ENCODE assay signal across 8 cellular contexts in the genomic region with DNA sequence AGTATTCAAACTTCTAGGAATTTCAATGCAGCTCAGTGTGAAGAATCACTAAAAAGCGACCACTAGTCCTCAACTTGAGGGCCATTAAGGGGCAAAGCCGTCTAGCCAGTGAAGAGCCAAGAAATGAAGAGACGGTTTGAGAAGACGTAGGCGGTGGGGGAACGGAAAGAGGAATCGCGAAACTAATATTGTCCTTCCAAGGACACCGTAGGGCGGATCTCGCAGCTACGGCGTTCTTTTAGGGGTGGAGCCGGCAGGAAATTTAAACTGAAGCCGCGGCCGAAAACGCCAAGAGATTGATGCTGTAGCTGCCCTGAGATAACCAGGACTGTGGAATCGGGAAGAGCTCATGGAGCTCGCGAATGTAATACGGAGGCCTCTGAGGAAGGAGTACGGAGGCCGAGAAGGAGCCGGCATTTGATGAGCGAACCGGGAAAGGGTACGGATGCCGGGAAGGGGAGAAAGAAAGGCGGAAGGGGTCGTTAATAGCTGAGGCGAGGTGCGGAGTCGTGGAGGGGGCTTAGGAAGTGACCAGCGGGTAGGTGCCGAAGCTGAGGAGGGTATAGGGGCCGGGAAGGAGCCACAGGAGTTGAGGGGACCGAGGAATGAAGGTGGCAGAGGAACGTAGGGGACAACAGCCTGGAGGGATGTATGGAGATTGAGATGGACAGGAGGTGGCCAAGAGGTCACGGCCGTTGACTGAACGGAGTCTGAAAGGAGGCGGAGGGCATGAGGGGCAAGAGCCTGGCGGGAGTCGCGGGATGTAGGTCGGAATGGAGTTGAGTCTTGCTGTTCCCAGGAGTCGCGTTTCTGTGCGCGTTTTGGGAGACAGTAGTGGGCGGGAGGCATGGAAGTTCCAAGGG. TPM values are rescaled to one million over a fixed set of nuclear protein-coding genes. Genes with fewer than 3 reads are reported as not detected.
DNase-seq lines count a peak whose midpoint lies in the region; ATAC-seq, FAIRE-seq and TF ChIP-seq lines count a peak whose summit lies in the region.

A gene with protein sequence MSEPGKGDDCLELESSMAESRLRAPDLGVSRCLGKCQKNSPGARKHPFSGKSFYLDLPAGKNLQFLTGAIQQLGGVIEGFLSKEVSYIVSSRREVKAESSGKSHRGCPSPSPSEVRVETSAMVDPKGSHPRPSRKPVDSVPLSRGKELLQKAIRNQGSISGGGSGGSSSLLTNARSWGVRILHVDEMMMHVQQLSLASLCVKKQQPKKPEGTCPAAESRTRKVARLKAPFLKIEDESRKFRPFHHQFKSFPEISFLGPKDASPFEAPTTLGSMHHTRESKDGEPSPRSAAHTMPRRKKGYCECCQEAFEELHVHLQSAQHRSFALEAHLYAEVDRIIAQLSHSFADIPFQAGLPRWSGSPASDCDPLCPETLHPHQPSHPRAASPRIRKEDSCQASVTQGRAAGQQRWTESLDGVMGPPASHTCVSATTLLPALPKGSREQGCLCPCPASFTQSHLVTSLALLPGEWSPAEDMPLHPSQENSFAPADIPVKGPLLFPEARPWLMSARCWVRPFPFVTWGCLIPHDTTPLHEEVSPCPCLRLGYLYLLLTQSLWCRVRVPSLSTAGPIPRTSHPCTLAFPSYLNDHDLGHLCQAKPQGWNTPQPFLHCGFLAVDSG (plus strand): TSS at position 265 of the 863 bp plus-strand sequence. CDS start 156 bp downstream, at position 421.

- CTCF ChIA-PET in activated CD8-positive, alpha-beta memory T cell treated with anti-CD3 and anti-CD28 coated beads for 36 hours (lab: Charles Lee): interaction anchor here (0.6 kb wide), 1 partner anchor 186 kb away, joined by 3 read pairs; no protein-coding TSS in a partner anchor

- WGBS in endodermal cell (ENCODE audit: insufficient coverage in 1 of 2, insufficient read length in 1 of 2), 2 experiments: 0% methylated on average over 28 to 52 of the region's 52 CpGs
- WGBS in mesenchymal stem cell: under 1% methylated on average over 52 of the region's 52 CpGs

- peak within 1 kb of the TSS in 1 of 2 experiments; percentile 20 for H3K23ac ChIP-seq in mesenchymal stem cell (ENCODE audit: low read length in 2 of 2)

- peak; percentile 72 for FAIRE-seq in HTR-8/SVneo (lab: Jason Lieb, UNC)

- H3K9me3 ChIP-seq in endodermal cell (ENCODE audit: control insufficient read depth, low read length): no peaks in the 10 kb centered on the region
- H3K9me3 ChIP-seq in mesenchymal stem cell (ENCODE audit: control insufficient read depth, low read length): no peaks in the 10 kb centered on the region

- H3K4me2 ChIP-seq in mesenchymal stem cell (ENCODE audit: low read length, poor library complexity, severe bottlenecking): peak within 1 kb of the TSS; percentile 84

- ATAC-seq in HG02610 (IDR thresholded peaks at IDR 0.05; ENCODE audit: unreplicated experiment): no peak

- peak within 1 kb of the TSS in 1 of 2 experiments; percentile 44 for H3K14ac ChIP-seq in mesenchymal stem cell (ENCODE audit: low read length in 2 of 2)

- H2BK120ac ChIP-seq in mesenchymal stem cell (ENCODE audit: low read depth, low read length): peak within 1 kb of the TSS; percentile 27

- no peak within 1 kb of the TSS for H2BK15ac ChIP-seq in mesenchymal stem cell (ENCODE audit: low read depth, poor library complexity, severe bottlenecking)

- H2BK12ac ChIP-seq in mesenchymal stem cell (ENCODE audit: low read length in 2 of 2): no peak within 1 kb of the TSS

- no peak within 1 kb of the TSS for H3K4me3 Mint-ChIP-seq in endodermal cell

- H3K36me3 ChIP-seq in GM06990 (ENCODE audit: control insufficient read depth, insufficient read depth, low read length): peaks cover under 1% of the 10 kb centered on the region
- peaks cover 8% of the 10 kb centered on the region for H3K36me3 ChIP-seq in endodermal cell (ENCODE audit: control insufficient read depth, insufficient read depth, low read length)
- no peaks in the 10 kb centered on the region for H3K36me3 ChIP-seq in mesenchymal stem cell (ENCODE audit: control insufficient read depth in 1 of 2, insufficient read depth in 2 of 2, low read depth in 1 of 2, low read length in 2 of 2)

- peak within 1 kb of the TSS; percentile 65 for H4K8ac ChIP-seq in mesenchymal stem cell (ENCODE audit: low read length)

- H4K91ac ChIP-seq in mesenchymal stem cell (ENCODE audit: low read length): peak within 1 kb of the TSS; percentile 52

- peak within 1 kb of the TSS; percentile 80 for H2AFZ ChIP-seq in mesenchymal stem cell (ENCODE audit: low read depth, low read length)

- peak within 1 kb of the TSS in 1 of 2 experiments; percentile 8 for H3K4ac ChIP-seq in mesenchymal stem cell (ENCODE audit: low read depth in 1 of 2, low read length in 2 of 2)

- peak within 1 kb of the TSS; percentile 40 to 59 for H3K18ac ChIP-seq in mesenchymal stem cell (ENCODE audit: low read depth in 1 of 2, low read length in 2 of 2)

- no peak within 1 kb of the TSS for H3K27ac Mint-ChIP-seq in endodermal cell

- no peak within 1 kb of the TSS for H2BK5ac ChIP-seq in mesenchymal stem cell (ENCODE audit: low read depth, low read length, poor library complexity, severe bottlenecking)

- H3K27me3 ChIP-seq in GM06990 (replicated peaks; ENCODE audit: control insufficient read depth, insufficient read depth, low read length): no peaks in the 10 kb centered on the region
- H3K27me3 ChIP-seq in endodermal cell (ENCODE audit: control insufficient read depth, insufficient read depth, low read length, poor library complexity, severe bottlenecking): peaks cover 8% of the 10 kb centered on the region
- no peaks in the 10 kb centered on the region for H3K27me3 ChIP-seq in mesenchymal stem cell (ENCODE audit: control insufficient read depth in 1 of 2, insufficient read depth in 1 of 2, low read length in 2 of 2)

- peaks cover 13% of the 10 kb centered on the region for H3K27me3 Mint-ChIP-seq in endodermal cell (ENCODE audit: insufficient read depth)

- peaks cover 8% of the 10 kb centered on the region for H3K36me3 Mint-ChIP-seq in endodermal cell (ENCODE audit: low read depth)

- H3K27ac ChIP-seq in endodermal cell (ENCODE audit: low read depth, low read length) (peak within 1 kb of the TSS; percentile 61), mesenchymal stem cell (ENCODE audit: low read length, poor library complexity, severe bottlenecking) (peak within 1 kb of the TSS; percentile 73)

- H3K4me3 ChIP-seq in GM06990 (replicated peaks; ENCODE audit: low read depth, low read length) (peak within 1 kb of the TSS; percentile 98), endodermal cell (ENCODE audit: low read length) (peak within 1 kb of the TSS; percentile 100), mesenchymal stem cell (ENCODE audit: insufficient read depth in 1 of 2, low read depth in 1 of 2, low read length in 2 of 2) (peak within 1 kb of the TSS; percentile 81 to 91)

- H2AK5ac ChIP-seq in mesenchymal stem cell (ENCODE audit: low read length, severe bottlenecking): peak within 1 kb of the TSS; percentile 65

- H3K9ac ChIP-seq in endodermal cell (ENCODE audit: extremely low read depth, low read length, poor library complexity, severe bottlenecking) (peak within 1 kb of the TSS; percentile 66), mesenchymal stem cell (ENCODE audit: low read length) (peak within 1 kb of the TSS; percentile 83)

- peaks cover 14% of the 10 kb centered on the region for H3K79me1 ChIP-seq in mesenchymal stem cell (replicated peaks; ENCODE audit: low read length, poor library complexity, severe bottlenecking)

- DNase-seq in GM06990 (ENCODE audit: extremely low read depth, insufficient read length): peak; percentile 71
- DNase-seq in HTR-8/SVneo (ENCODE audit: insufficient read length, low spot score): peak; percentile 98
- peak; percentile 83 to 88 for DNase-seq in NOMO-1 (lab: John Stamatoyannopoulos, UW; ENCODE audit: unreplicated experiment in 2 of 2)
- DNase-seq in endodermal cell: peak; percentile 96
- peak; percentile 95 for DNase-seq in mesenchymal stem cell
- peak; percentile 74 for DNase-seq in stimulated activated CD8-positive, alpha-beta memory T cell treated with anti-CD3 and anti-CD28 coated beads, Interleukin-12 subunit alpha, Interleukin-12 subunit beta, amount 100 ng/mL, for 1 hour (ENCODE audit: low read depth)

- peaks cover 2% of the 10 kb centered on the region for H3K4me1 Mint-ChIP-seq in endodermal cell

- no peaks in the 10 kb centered on the region for H3K9me3 Mint-ChIP-seq in endodermal cell

- no peak for TF ChIP-seq CTCF in GM06990 (IDR thresholded peaks at IDR 0.05; ENCODE audit: insufficient read depth, low read length, poor library complexity, severe bottlenecking)
- TF ChIP-seq CTCF in endodermal cell (conservative IDR thresholded peaks at IDR 0.05): no peak

- H3K4me1 ChIP-seq in endodermal cell (ENCODE audit: control insufficient read depth, insufficient read depth, low read length) (no peaks in the 10 kb centered on the region), mesenchymal stem cell (ENCODE audit: control insufficient read depth, insufficient read depth, low read depth, low read length) (peaks cover 6% of the 10 kb centered on the region)

- POLR2A ChIA-PET in activated CD8-positive, alpha-beta memory T cell treated with anti-CD3 and anti-CD28 coated beads for 36 hours (lab: Charles Lee): interaction anchor here (0.5 to 1.3 kb wide), 2 partner anchors 20 to 140 kb away, joined by 6 to 9 read pairs; a partner anchor contains a TSS

RNA-seq across cellular contexts. Expression of the gene that starts here (rescaled TPM):
- 10 to 100 TPM; 18.6 to 20.3 TPM for total RNA-seq in activated CD8-positive, alpha-beta memory T cell treated with anti-CD3 and anti-CD28 coated beads for 36 hours
- 10 to 100 TPM; 31.1 to 44.9 TPM for total RNA-seq in endodermal cell
- polyA plus RNA-seq in endodermal cell (2013, experiment 1 of 2): 30.5 TPM
- polyA plus RNA-seq in endodermal cell (2013, experiment 2 of 2): 26.6 TPM
- polyA plus RNA-seq in mesenchymal stem cell (2013, experiment 1 of 2): 2.1 TPM
- polyA plus RNA-seq in mesenchymal stem cell (2013, experiment 2 of 2): 2.1 TPM
